In genomic region chr12:48977290-48978281, GRCh38 we compare ENCODE assay signal across 8 cellular contexts.
DNase-seq lines count a peak whose midpoint lies in the region; ATAC-seq and TF ChIP-seq lines count a peak whose summit lies in the region.

No MANE protein-coding gene starts in this region.

- in situ Hi-C loops in astrocyte of the spinal cord (cut with HindIII; ENCODE audit: low sequenced_read_pairs): no loop called here

- ATAC-seq in HG03442 (IDR thresholded peaks at IDR 0.05; ENCODE audit: unreplicated experiment): peak; percentile 45

- DNase-seq in NCI-H146 (lab: John Stamatoyannopoulos, UW) (peak; percentile 29), NCI-H146 treated with DMSO at 0.1 percent for 48 hours (lab: John Stamatoyannopoulos, UW; ENCODE audit: unreplicated experiment) (no peak), T-helper 9 cell (peak; percentile 88), astrocyte of the spinal cord (ENCODE audit: low read depth, low spot score) (no peak), left kidney (ENCODE audit: low read depth, low spot score) (peak; percentile 86), NCI-H510A treated with DMSO at 0.1 percent for 48 hours (lab: John Stamatoyannopoulos, UW) (no peak)
- peak; percentile 53 to 66 for DNase-seq in stimulated activated CD8-positive, alpha-beta memory T cell treated with anti-CD3 and anti-CD28 coated beads, Interleukin-15, amount 100 ng/mL, for 4 hours (ENCODE audit: low read depth in 2 of 2)

- no peak overlapping the region for H3K4me3 ChIP-seq in astrocyte of the spinal cord (ENCODE audit: low read depth, low read length)

- TF ChIP-seq CTCF in astrocyte of the spinal cord (IDR thresholded peaks at IDR 0.05; ENCODE audit: low read depth, low read length): peak; percentile 65

Comparison
In these comparisons a context has a peak if more than half of its experiments do, and no peak if none do; other contexts are left out.
1. DNase-seq: peak in NCI-H146 (single experiment), T-helper 9 cell (single experiment), left kidney (single experiment) and stimulated activated CD8-positive, alpha-beta memory T cell treated with anti-CD3 and anti-CD28 coated beads, Interleukin-15, amount 100 ng/mL, for 4 hours (2 of 2); none in NCI-H146 treated with DMSO at 0.1 percent for 48 hours (single experiment), astrocyte of the spinal cord (single experiment) and NCI-H510A treated with DMSO at 0.1 percent for 48 hours (single experiment).